Comparison of ENCODE assay signal across 9 cellular contexts in genomic region chr13:99979453-99980200, GRCh38. TPM values are rescaled to one million over a fixed set of nuclear protein-coding genes. Genes with fewer than 3 reads are reported as not detected.
DNase-seq lines count a peak whose midpoint lies in the region; ATAC-seq and TF ChIP-seq lines count a peak whose summit lies in the region.
"Had no signal": no experiment of that assay in that cellular context is flagged by ENCODE, and none has a peak within 500 bp of the region (broad histone marks: within the 10 kb centered on the region; RNA-seq: fewer than 3 reads in every experiment).

No MANE protein-coding gene starts in this region.

- intact Hi-C loops in Panc1 (cut with micrococcal nuclease; ENCODE audit: unreplicated experiment), result loop anchor here (5.0 kb wide), 1 partner anchor 258 kb away; no protein-coding TSS in a partner anchor

- peaks cover 21% of the 10 kb centered on the region for H3K4me1 ChIP-seq in Panc1 (ENCODE audit: control insufficient read depth, insufficient read depth, low read length)

- H3K9me3 ChIP-seq in Panc1 (ENCODE audit: control insufficient read depth, insufficient read depth, low read depth, low read length), result no peaks in the 10 kb centered on the region

- peaks cover 3% of the 10 kb centered on the region; the same call in 1 of the 2 replicates for H3K36me3 ChIP-seq in Panc1 (ENCODE audit: control insufficient read depth, insufficient read depth, low read length)
- H3K36me3 ChIP-seq: neutrophil had no signal

- POLR2A ChIA-PET in Panc1 (lab: Charles Lee), result interaction anchor here (0.6 to 0.7 kb wide), 2 partner anchors 71 to 120 kb away, joined by 3 read pairs; no protein-coding TSS in a partner anchor

- H3K27me3 Mint-ChIP-seq in glutamatergic neuron (ENCODE audit: unreplicated experiment), result peaks cover 45% of the 10 kb centered on the region

- peaks cover 17% of the 10 kb centered on the region for H3K9me3 Mint-ChIP-seq in glutamatergic neuron (ENCODE audit: unreplicated experiment)

- no peaks in the 10 kb centered on the region for H3K27me3 ChIP-seq in Panc1 (ENCODE audit: control insufficient read depth, insufficient read depth, low read length)

- TF ChIP-seq CTCF in Panc1 (IDR thresholded peaks at IDR 0.05) (no peak), glutamatergic neuron (IDR thresholded peaks at IDR 0.05; ENCODE audit: partially characterized antibody, unreplicated experiment) (no peak)

- CTCF ChIA-PET in Panc1 (lab: Charles Lee), result interaction anchor here (0.6 kb wide), 1 partner anchor 66 kb away, joined by 4 read pairs; no protein-coding TSS in a partner anchor

- H3K27ac Mint-ChIP-seq in glutamatergic neuron (ENCODE audit: unreplicated experiment), result no peak overlapping the region

- ATAC-seq in Panc1 (peak; percentile 18; the same call in 1 of the 2 replicates), HG03097 (IDR thresholded peaks at IDR 0.05; ENCODE audit: low FRiP score, unreplicated experiment) (no peak), HG02588 (IDR thresholded peaks at IDR 0.05; ENCODE audit: unreplicated experiment) (no peak)

- H3K4me3 ChIP-seq in Panc1 (ENCODE audit: low read depth in 2 of 2, low read length in 2 of 2) (peak overlapping the region; percentile 55 to 66), skin epidermis (peak overlapping the region; percentile 22 to 49 (median 37))

- peak in 2 of 3 experiments; percentile 90 to 91 for DNase-seq in NCI-H1417 (lab: John Stamatoyannopoulos, UW)
- DNase-seq in NCI-H1417 treated with DMSO at 0.1 percent for 48 hours (lab: John Stamatoyannopoulos, UW), result no peak
- DNase-seq in Panc1 (ENCODE audit: low read depth, low spot score), result no peak
- peak; percentile 59 for DNase-seq in glutamatergic neuron
- DNase-seq in anterior cingulate cortex (lab: John Stamatoyannopoulos, UW), result no peak

- H3K4me1 Mint-ChIP-seq in glutamatergic neuron (ENCODE audit: low read depth, unreplicated experiment), result peaks cover 13% of the 10 kb centered on the region

- H3K36me3 Mint-ChIP-seq in glutamatergic neuron (ENCODE audit: unreplicated experiment), result no peaks in the 10 kb centered on the region

- BruUV-seq in Panc1 (replicated peaks; lab: Mats Ljungman, UMichigan), result no TSS peak

- H3K27ac ChIP-seq in Panc1 (ENCODE audit: low read length) (peak overlapping the region; percentile 79), skin epidermis (no peak overlapping the region)
- H3K27ac ChIP-seq: neutrophil had no signal

- H3K4me3 Mint-ChIP-seq in glutamatergic neuron (ENCODE audit: unreplicated experiment), result no peak overlapping the region

- in situ Hi-C loops in Panc1 (cut with HindIII; ENCODE audit: low pct_unique_long_range_greater_than_20kb, low sequenced_read_pairs), result no loop called here

RNA-seq across cellular contexts. Expression of gene ZIC2, which starts 2.0 kb away (rescaled TPM):
- total RNA-seq in Panc1 (2021; ENCODE audit: unreplicated experiment) (54.5 TPM), glutamatergic neuron (ENCODE audit: unreplicated experiment) (21.9 TPM)
- polyA plus RNA-seq in Panc1 (2012; ENCODE audit: insufficient read length), result 43.4 TPM

RNA-seq across cellular contexts. Expression of gene ZIC5, which starts 8.1 kb away (rescaled TPM):
- total RNA-seq in Panc1 (2021; ENCODE audit: unreplicated experiment), result 5.2 TPM
- 2.8 TPM for polyA plus RNA-seq in Panc1 (2012; ENCODE audit: insufficient read length)
- total RNA-seq in glutamatergic neuron (ENCODE audit: unreplicated experiment), result 0.47 TPM

Comparison
In these comparisons a context has a peak if more than half of its experiments do, and no peak if none do; other contexts are left out.
1. DNase-seq: peak in NCI-H1417 (2 of 3) and glutamatergic neuron (single experiment); none in NCI-H1417 treated with DMSO at 0.1 percent for 48 hours (single experiment), Panc1 (single experiment) and anterior cingulate cortex (0 of 58).